1 cellular context compared by ENCODE assay signal in the genomic region with DNA sequence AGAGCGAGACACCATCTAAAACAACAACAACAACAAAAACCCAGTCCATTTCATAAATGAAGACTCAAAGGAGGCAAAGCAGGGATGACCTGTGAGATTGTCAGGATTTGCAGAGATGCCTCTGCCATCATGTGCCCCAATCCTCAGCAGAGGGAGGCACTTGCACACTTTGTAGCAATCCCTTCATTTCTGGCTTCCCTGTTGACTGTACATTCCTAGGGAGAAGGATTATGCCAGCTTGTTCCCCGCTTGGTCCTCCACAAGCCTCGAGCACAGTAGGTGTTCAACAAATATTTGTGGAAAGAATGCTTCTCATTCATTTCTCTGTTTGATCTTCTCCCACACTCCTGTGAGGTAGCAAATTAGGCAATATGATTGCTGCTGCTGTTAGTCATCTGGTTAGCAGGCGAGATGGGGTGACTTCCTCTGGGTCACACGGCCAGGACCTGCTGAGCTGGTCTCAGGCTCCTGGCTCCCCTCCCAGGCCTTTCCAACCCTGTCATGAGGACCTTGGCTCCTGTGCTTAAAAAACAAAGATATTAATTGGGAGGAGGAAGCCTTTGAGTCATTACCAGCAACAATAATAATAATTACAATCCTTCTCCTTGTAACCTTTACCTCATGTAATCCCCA.
TF ChIP-seq lines count a peak whose summit lies in the region.

No MANE protein-coding gene starts in this region.

TF ChIP-seq in HepG2, 621 proteins besides CTCF, POLR2A, EP300 and RAD21 (continued from another document and continues in another):
- TF ChIP-seq, protein P1, sequence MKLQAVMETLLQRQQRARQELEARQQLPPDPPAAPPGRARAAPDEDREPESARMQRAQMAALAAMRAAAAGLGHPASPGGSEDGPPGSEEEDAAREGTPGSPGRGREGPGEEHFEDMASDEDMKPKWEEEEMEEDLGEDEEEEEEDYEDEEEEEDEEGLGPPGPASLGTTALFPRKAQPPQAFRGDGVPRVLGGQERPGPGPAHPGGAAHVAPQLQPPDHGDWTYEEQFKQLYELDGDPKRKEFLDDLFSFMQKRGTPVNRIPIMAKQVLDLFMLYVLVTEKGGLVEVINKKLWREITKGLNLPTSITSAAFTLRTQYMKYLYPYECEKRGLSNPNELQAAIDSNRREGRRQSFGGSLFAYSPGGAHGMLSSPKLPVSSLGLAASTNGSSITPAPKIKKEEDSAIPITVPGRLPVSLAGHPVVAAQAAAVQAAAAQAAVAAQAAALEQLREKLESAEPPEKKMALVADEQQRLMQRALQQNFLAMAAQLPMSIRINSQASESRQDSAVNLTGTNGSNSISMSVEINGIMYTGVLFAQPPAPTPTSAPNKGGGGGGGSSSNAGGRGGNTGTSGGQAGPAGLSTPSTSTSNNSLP (IDR thresholded peaks at IDR 0.05; ENCODE audit: low read depth, low read length), result peak; percentile 88
- TF ChIP-seq ZNF10 (CRISPR knock-in tag; IDR thresholded peaks at IDR 0.05; ENCODE audit: borderline replicate concordance, low read depth), result no peak
- no peak for TF ChIP-seq IKZF4 (CRISPR knock-in tag; IDR thresholded peaks at IDR 0.05; ENCODE audit: borderline replicate concordance, low read depth, not compliant biosample characterization)
- no peak for TF ChIP-seq ZNF546 (CRISPR knock-in tag; conservative IDR thresholded peaks at IDR 0.05)
- TF ChIP-seq, protein P2, sequence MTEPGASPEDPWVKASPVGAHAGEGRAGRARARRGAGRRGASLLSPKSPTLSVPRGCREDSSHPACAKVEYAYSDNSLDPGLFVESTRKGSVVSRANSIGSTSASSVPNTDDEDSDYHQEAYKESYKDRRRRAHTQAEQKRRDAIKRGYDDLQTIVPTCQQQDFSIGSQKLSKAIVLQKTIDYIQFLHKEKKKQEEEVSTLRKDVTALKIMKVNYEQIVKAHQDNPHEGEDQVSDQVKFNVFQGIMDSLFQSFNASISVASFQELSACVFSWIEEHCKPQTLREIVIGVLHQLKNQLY (CRISPR knock-in tag; IDR thresholded peaks at IDR 0.05), result peak; percentile 61; the same call in 1 of the 2 replicates
- peak; percentile 86 for TF ChIP-seq HMG20B (CRISPR knock-in tag; conservative IDR thresholded peaks at IDR 0.05)
- TF ChIP-seq NFKBIZ (CRISPR knock-in tag; IDR thresholded peaks at IDR 0.05), result peak; percentile 80; the same call in 1 of the 2 replicates
- no peak for TF ChIP-seq NFE2L2 (IDR thresholded peaks at IDR 0.05; ENCODE audit: low read length)
- TF ChIP-seq, protein P3, sequence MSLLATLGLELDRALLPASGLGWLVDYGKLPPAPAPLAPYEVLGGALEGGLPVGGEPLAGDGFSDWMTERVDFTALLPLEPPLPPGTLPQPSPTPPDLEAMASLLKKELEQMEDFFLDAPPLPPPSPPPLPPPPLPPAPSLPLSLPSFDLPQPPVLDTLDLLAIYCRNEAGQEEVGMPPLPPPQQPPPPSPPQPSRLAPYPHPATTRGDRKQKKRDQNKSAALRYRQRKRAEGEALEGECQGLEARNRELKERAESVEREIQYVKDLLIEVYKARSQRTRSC (CRISPR knock-in tag; IDR thresholded peaks at IDR 0.05; ENCODE audit: low read depth), result no peak
- TF ChIP-seq ZNF572 (CRISPR knock-in tag; IDR thresholded peaks at IDR 0.05), result no peak
- TF ChIP-seq GABPB1 (CRISPR knock-in tag; IDR thresholded peaks at IDR 0.05), result peak; percentile 53; the same call in 1 of the 2 replicates
- no peak for TF ChIP-seq ARNTL (CRISPR knock-in tag; IDR thresholded peaks at IDR 0.05)
- peak; percentile 34 for TF ChIP-seq HNF4A (CRISPR knock-in tag; IDR thresholded peaks at IDR 0.05)
- TF ChIP-seq ZNF724P (CRISPR knock-in tag; IDR thresholded peaks at IDR 0.05; ENCODE audit: borderline replicate concordance), result no peak
- TF ChIP-seq YEATS2 (CRISPR knock-in tag; IDR thresholded peaks at IDR 0.05; ENCODE audit: borderline replicate concordance), result peak; percentile 64; the same call in 1 of the 2 replicates
- TF ChIP-seq, protein P4, sequence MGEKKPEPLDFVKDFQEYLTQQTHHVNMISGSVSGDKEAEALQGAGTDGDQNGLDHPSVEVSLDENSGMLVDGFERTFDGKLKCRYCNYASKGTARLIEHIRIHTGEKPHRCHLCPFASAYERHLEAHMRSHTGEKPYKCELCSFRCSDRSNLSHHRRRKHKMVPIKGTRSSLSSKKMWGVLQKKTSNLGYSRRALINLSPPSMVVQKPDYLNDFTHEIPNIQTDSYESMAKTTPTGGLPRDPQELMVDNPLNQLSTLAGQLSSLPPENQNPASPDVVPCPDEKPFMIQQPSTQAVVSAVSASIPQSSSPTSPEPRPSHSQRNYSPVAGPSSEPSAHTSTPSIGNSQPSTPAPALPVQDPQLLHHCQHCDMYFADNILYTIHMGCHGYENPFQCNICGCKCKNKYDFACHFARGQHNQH (CRISPR knock-in tag; IDR thresholded peaks at IDR 0.05), result 0 out of 2 replicates have a peak, but pooled peaks have one; percentile 70
- no peak for TF ChIP-seq RBM39 (IDR thresholded peaks at IDR 0.05; ENCODE audit: low read depth, low read length, poor library complexity, severe bottlenecking)
- TF ChIP-seq, protein P5, sequence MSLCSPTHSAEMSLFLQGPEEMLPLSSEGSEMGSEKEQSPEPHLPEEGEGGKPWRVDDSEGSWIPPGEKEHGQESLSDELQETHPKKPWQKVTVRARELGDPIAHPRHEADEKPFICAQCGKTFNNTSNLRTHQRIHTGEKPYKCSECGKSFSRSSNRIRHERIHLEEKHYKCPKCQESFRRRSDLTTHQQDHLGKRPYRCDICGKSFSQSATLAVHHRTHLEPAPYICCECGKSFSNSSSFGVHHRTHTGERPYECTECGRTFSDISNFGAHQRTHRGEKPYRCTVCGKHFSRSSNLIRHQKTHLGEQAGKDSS (CRISPR knock-in tag; IDR thresholded peaks at IDR 0.05; ENCODE audit: borderline replicate concordance, low read depth), result no peak
- TF ChIP-seq, protein P6, sequence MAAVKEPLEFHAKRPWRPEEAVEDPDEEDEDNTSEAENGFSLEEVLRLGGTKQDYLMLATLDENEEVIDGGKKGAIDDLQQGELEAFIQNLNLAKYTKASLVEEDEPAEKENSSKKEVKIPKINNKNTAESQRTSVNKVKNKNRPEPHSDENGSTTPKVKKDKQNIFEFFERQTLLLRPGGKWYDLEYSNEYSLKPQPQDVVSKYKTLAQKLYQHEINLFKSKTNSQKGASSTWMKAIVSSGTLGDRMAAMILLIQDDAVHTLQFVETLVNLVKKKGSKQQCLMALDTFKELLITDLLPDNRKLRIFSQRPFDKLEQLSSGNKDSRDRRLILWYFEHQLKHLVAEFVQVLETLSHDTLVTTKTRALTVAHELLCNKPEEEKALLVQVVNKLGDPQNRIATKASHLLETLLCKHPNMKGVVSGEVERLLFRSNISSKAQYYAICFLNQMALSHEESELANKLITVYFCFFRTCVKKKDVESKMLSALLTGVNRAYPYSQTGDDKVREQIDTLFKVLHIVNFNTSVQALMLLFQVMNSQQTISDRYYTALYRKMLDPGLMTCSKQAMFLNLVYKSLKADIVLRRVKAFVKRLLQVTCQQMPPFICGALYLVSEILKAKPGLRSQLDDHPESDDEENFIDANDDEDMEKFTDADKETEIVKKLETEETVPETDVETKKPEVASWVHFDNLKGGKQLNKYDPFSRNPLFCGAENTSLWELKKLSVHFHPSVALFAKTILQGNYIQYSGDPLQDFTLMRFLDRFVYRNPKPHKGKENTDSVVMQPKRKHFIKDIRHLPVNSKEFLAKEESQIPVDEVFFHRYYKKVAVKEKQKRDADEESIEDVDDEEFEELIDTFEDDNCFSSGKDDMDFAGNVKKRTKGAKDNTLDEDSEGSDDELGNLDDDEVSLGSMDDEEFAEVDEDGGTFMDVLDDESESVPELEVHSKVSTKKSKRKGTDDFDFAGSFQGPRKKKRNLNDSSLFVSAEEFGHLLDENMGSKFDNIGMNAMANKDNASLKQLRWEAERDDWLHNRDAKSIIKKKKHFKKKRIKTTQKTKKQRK (IDR thresholded peaks at IDR 0.05; ENCODE audit: low read length), result no peak
- peak; percentile 57; the same call in 1 of the 2 replicates for TF ChIP-seq MIER2 (CRISPR knock-in tag; IDR thresholded peaks at IDR 0.05)
- TF ChIP-seq ZBTB21 (CRISPR knock-in tag; IDR thresholded peaks at IDR 0.05), result peak; percentile 58; the same call in 1 of the 2 replicates
- TF ChIP-seq HES4 (CRISPR knock-in tag; IDR thresholded peaks at IDR 0.05; ENCODE audit: borderline replicate concordance), result no peak
- TF ChIP-seq, protein P7, sequence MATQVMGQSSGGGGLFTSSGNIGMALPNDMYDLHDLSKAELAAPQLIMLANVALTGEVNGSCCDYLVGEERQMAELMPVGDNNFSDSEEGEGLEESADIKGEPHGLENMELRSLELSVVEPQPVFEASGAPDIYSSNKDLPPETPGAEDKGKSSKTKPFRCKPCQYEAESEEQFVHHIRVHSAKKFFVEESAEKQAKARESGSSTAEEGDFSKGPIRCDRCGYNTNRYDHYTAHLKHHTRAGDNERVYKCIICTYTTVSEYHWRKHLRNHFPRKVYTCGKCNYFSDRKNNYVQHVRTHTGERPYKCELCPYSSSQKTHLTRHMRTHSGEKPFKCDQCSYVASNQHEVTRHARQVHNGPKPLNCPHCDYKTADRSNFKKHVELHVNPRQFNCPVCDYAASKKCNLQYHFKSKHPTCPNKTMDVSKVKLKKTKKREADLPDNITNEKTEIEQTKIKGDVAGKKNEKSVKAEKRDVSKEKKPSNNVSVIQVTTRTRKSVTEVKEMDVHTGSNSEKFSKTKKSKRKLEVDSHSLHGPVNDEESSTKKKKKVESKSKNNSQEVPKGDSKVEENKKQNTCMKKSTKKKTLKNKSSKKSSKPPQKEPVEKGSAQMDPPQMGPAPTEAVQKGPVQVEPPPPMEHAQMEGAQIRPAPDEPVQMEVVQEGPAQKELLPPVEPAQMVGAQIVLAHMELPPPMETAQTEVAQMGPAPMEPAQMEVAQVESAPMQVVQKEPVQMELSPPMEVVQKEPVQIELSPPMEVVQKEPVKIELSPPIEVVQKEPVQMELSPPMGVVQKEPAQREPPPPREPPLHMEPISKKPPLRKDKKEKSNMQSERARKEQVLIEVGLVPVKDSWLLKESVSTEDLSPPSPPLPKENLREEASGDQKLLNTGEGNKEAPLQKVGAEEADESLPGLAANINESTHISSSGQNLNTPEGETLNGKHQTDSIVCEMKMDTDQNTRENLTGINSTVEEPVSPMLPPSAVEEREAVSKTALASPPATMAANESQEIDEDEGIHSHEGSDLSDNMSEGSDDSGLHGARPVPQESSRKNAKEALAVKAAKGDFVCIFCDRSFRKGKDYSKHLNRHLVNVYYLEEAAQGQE (IDR thresholded peaks at IDR 0.05; ENCODE audit: borderline replicate concordance in 1 of 2, low read depth in 1 of 2, low read length in 2 of 2), result no peak
- no peak for TF ChIP-seq KLF13 (CRISPR knock-in tag; IDR thresholded peaks at IDR 0.05)
- TF ChIP-seq, protein P8, sequence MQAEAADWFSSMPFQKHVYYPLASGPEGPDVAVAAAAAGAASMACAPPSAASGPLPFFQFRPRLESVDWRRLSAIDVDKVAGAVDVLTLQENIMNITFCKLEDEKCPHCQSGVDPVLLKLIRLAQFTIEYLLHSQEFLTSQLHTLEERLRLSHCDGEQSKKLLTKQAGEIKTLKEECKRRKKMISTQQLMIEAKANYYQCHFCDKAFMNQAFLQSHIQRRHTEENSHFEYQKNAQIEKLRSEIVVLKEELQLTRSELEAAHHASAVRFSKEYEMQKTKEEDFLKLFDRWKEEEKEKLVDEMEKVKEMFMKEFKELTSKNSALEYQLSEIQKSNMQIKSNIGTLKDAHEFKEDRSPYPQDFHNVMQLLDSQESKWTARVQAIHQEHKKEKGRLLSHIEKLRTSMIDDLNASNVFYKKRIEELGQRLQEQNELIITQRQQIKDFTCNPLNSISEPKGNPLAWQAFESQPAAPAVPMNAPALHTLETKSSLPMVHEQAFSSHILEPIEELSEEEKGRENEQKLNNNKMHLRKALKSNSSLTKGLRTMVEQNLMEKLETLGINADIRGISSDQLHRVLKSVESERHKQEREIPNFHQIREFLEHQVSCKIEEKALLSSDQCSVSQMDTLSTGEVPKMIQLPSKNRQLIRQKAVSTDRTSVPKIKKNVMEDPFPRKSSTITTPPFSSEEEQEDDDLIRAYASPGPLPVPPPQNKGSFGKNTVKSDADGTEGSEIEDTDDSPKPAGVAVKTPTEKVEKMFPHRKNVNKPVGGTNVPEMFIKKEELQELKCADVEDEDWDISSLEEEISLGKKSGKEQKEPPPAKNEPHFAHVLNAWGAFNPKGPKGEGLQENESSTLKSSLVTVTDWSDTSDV (CRISPR knock-in tag; IDR thresholded peaks at IDR 0.05), result no peak
- TF ChIP-seq, protein P9, sequence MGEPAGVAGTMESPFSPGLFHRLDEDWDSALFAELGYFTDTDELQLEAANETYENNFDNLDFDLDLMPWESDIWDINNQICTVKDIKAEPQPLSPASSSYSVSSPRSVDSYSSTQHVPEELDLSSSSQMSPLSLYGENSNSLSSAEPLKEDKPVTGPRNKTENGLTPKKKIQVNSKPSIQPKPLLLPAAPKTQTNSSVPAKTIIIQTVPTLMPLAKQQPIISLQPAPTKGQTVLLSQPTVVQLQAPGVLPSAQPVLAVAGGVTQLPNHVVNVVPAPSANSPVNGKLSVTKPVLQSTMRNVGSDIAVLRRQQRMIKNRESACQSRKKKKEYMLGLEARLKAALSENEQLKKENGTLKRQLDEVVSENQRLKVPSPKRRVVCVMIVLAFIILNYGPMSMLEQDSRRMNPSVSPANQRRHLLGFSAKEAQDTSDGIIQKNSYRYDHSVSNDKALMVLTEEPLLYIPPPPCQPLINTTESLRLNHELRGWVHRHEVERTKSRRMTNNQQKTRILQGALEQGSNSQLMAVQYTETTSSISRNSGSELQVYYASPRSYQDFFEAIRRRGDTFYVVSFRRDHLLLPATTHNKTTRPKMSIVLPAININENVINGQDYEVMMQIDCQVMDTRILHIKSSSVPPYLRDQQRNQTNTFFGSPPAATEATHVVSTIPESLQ (CRISPR knock-in tag; conservative IDR thresholded peaks at IDR 0.05), result no peak
- no peak for TF ChIP-seq ZNF253 (CRISPR knock-in tag; IDR thresholded peaks at IDR 0.05; ENCODE audit: borderline replicate concordance)
- TF ChIP-seq, protein P10, sequence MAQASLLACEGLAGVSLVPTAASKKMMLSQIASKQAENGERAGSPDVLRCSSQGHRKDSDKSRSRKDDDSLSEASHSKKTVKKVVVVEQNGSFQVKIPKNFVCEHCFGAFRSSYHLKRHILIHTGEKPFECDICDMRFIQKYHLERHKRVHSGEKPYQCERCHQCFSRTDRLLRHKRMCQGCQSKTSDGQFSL (CRISPR knock-in tag; IDR thresholded peaks at IDR 0.05), result no peak
- no peak for TF ChIP-seq ZNF678 (CRISPR knock-in tag; IDR thresholded peaks at IDR 0.05)
- no peak for TF ChIP-seq HNRNPK (IDR thresholded peaks at IDR 0.05; ENCODE audit: low read depth, low read length, poor library complexity, severe bottlenecking)
- TF ChIP-seq KMT2A (CRISPR knock-in tag; IDR thresholded peaks at IDR 0.05), result no peak
- TF ChIP-seq, protein P11, sequence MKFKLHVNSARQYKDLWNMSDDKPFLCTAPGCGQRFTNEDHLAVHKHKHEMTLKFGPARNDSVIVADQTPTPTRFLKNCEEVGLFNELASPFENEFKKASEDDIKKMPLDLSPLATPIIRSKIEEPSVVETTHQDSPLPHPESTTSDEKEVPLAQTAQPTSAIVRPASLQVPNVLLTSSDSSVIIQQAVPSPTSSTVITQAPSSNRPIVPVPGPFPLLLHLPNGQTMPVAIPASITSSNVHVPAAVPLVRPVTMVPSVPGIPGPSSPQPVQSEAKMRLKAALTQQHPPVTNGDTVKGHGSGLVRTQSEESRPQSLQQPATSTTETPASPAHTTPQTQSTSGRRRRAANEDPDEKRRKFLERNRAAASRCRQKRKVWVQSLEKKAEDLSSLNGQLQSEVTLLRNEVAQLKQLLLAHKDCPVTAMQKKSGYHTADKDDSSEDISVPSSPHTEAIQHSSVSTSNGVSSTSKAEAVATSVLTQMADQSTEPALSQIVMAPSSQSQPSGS (CRISPR knock-in tag; IDR thresholded peaks at IDR 0.05), result 0 out of 2 replicates have a peak, but pooled peaks have one; percentile 34
- no peak for TF ChIP-seq POLR2AphosphoS5 (IDR thresholded peaks at IDR 0.05; ENCODE audit: low read depth, low read length)
- TF ChIP-seq CEBPG (CRISPR knock-in tag; IDR thresholded peaks at IDR 0.05), result peak; percentile 96
